16 cellular contexts compared by ENCODE assay signal in genomic region chr1:183251101-183251958, GRCh38.
DNase-seq lines count a peak whose midpoint lies in the region; ATAC-seq, FAIRE-seq and TF ChIP-seq lines count a peak whose summit lies in the region.
"Had no signal": no experiment of that assay in that cellular context is flagged by ENCODE, and none has a peak within 500 bp of the region (broad histone marks: within the 10 kb centered on the region; RNA-seq: fewer than 3 reads in every experiment).

No MANE protein-coding gene starts in this region.

- no peaks in the 10 kb centered on the region; the same call in 1 of the 3 replicates for H3K9me3 ChIP-seq in GM12878 (replicated peaks; ENCODE audit: control insufficient read depth, insufficient read depth, low read length)
- H3K9me3 ChIP-seq in mesenchymal stem cell (ENCODE audit: control insufficient read depth, low read length) = peaks cover 41% of the 10 kb centered on the region
- peaks cover 0 to 19% (median 7%) of the 10 kb centered on the region in 8 donors for H3K9me3 ChIP-seq in spleen
- H3K9me3 ChIP-seq: BE2C had no signal

- H3K14ac ChIP-seq in mesenchymal stem cell (ENCODE audit: low read length in 2 of 2) = peak overlapping the region in 1 of 2 experiments; percentile 26

- no peak overlapping the region for H3K9ac ChIP-seq in GM12878 (ENCODE audit: control insufficient read depth, insufficient read depth, low read length)
- no peak overlapping the region for H3K9ac ChIP-seq in mesenchymal stem cell (ENCODE audit: low read length)

- 70% methylated on average over 12 of the region's 12 CpGs for WGBS in GM12878 (ENCODE audit: insufficient coverage, insufficient replicate concordance, low lambda C conversion rate, missing lambda C conversion rate)
- 97% methylated on average over 10 of the region's 12 CpGs for WGBS in mesenchymal stem cell
- WGBS in spleen, 5 donors = 90 to 98% (median 92%) methylated on average over 12 of the region's 12 CpGs

- peak overlapping the region; percentile 36 for H2BK15ac ChIP-seq in mesenchymal stem cell (ENCODE audit: low read depth, poor library complexity, severe bottlenecking)

- no peaks in the 10 kb centered on the region for H4K20me1 ChIP-seq in GM12878 (ENCODE audit: control insufficient read depth, insufficient read depth)

- H3K27ac ChIP-seq in GM12878 (ENCODE audit: control insufficient read depth, insufficient read depth) (peak overlapping the region; percentile 43; the same call in 1 of the 2 replicates), mesenchymal stem cell (ENCODE audit: low read length, poor library complexity, severe bottlenecking) (no peak overlapping the region), spleen (no peak overlapping the region)
- H3K27ac ChIP-seq: A549 had no signal

- no peaks in the 10 kb centered on the region for H3K4me1 Mint-ChIP-seq in natural killer cell treated with Interleukin-12 subunit alpha and Interleukin-12 subunit beta and Interleukin-15 and Interleukin-18, amount 100 ng/mL, for 72 hours (ENCODE audit: low read depth in 2 of 2)

- TF ChIP-seq POLR2A in GM12878 (IDR thresholded peaks at IDR 0.05; ENCODE audit: low read depth, low read length) (no peak), spleen (IDR thresholded peaks at IDR 0.05) (no peak)

- H2AK5ac ChIP-seq in mesenchymal stem cell (ENCODE audit: low read length, severe bottlenecking) = no peak overlapping the region

- peaks cover 8 to 33% of the 10 kb centered on the region in 2 donors for H3K27me3 Mint-ChIP-seq in natural killer cell treated with Interleukin-12 subunit alpha and Interleukin-12 subunit beta and Interleukin-15 and Interleukin-18, amount 100 ng/mL, for 72 hours

- H3K36me3 ChIP-seq in GM12878 (ENCODE audit: control insufficient read depth in 2 of 2, insufficient read depth in 2 of 2, low read length in 1 of 2) = no peaks in the 10 kb centered on the region
- H3K36me3 ChIP-seq in mesenchymal stem cell (ENCODE audit: control insufficient read depth in 1 of 2, insufficient read depth in 2 of 2, low read depth in 1 of 2, low read length in 2 of 2) = peaks cover 0 to 7% of the 10 kb centered on the region in 2 experiments
- H3K36me3 ChIP-seq in spleen = no peaks in the 10 kb centered on the region
- H3K36me3 ChIP-seq: BE2C had no signal

- POLR2A ChIA-PET in GM12878 (lab: Charles Lee) = no interaction called here

- CTCF ChIA-PET in GM12878 (lab: Yijun Ruan, JAX) = interaction anchor here (1.8 kb wide), 1 partner anchor 21 kb away, joined by 4 read pairs; no protein-coding TSS in a partner anchor

- no peak overlapping the region for H2AFZ ChIP-seq in GM12878 (ENCODE audit: control insufficient read depth, low read depth, low read length)
- H2AFZ ChIP-seq in mesenchymal stem cell (ENCODE audit: low read depth, low read length) = no peak overlapping the region

- no peak overlapping the region for H3K4ac ChIP-seq in mesenchymal stem cell (ENCODE audit: low read depth in 1 of 2, low read length in 2 of 2)

- FAIRE-seq in GM12878 (lab: Jason Lieb, UNC) = no peak
- FAIRE-seq: A549 had no signal

- ATAC-seq in GM12878 = peak; percentile 64
- no peak for ATAC-seq in natural killer cell treated with Interleukin-12 subunit alpha and Interleukin-12 subunit beta and Interleukin-15 and Interleukin-18, amount 100 ng/mL, for 72 hours
- no peak for ATAC-seq in GM21529 (IDR thresholded peaks at IDR 0.05; ENCODE audit: unreplicated experiment)
- ATAC-seq in GM18868 (IDR thresholded peaks at IDR 0.05; ENCODE audit: unreplicated experiment) = no peak
- ATAC-seq: A549, SK-N-SH treated with all-trans-retinoic acid at 6 μM for 48 hours had no signal

- peak; percentile 26 for DNase-seq in GM13977 (ENCODE audit: low spot score)
- no peak for DNase-seq in GM12878 (ENCODE audit: low read depth, low spot score)
- no peak for DNase-seq in mesenchymal stem cell
- peak; percentile 50 for DNase-seq in spleen
- DNase-seq in natural killer cell treated with Interleukin-12 subunit alpha and Interleukin-12 subunit beta and Interleukin-15 and Interleukin-18, amount 100 ng/mL, for 72 hours (ENCODE audit: low spot score) = no peak
- DNase-seq: BE2C, EL, GOT3, KG1, NCI-H187, NCI-H446 treated with DMSO at 0.1 percent for 48 hours, NCI-H526 treated with DMSO at 0.1 percent for 48 hours had no signal

- no peaks in the 10 kb centered on the region for H3K36me3 Mint-ChIP-seq in natural killer cell treated with Interleukin-12 subunit alpha and Interleukin-12 subunit beta and Interleukin-15 and Interleukin-18, amount 100 ng/mL, for 72 hours

- H3K18ac ChIP-seq in mesenchymal stem cell (ENCODE audit: low read depth in 1 of 2, low read length in 2 of 2) = peak overlapping the region in 1 of 2 experiments; percentile 74

- H3K4me3 Mint-ChIP-seq in natural killer cell treated with Interleukin-12 subunit alpha and Interleukin-12 subunit beta and Interleukin-15 and Interleukin-18, amount 100 ng/mL, for 72 hours = no peak overlapping the region

- H3K79me2 ChIP-seq in GM12878 (ENCODE audit: control insufficient read depth, insufficient read depth, low read length) = no peaks in the 10 kb centered on the region

- peak overlapping the region; percentile 36 for H4K8ac ChIP-seq in mesenchymal stem cell (ENCODE audit: low read length)

- no peak for TF ChIP-seq RAD21 in GM12878 (IDR thresholded peaks at IDR 0.05; ENCODE audit: insufficient read depth, low read depth, low read length)

- no peak overlapping the region for H2BK120ac ChIP-seq in mesenchymal stem cell (ENCODE audit: low read depth, low read length)

- H3K4me3 ChIP-seq in GM12878 (no peak overlapping the region), mesenchymal stem cell (ENCODE audit: insufficient read depth in 1 of 2, low read depth in 1 of 2, low read length in 2 of 2) (no peak overlapping the region), spleen (no peak overlapping the region)
- H3K4me3 ChIP-seq: A549 had no signal

- H3K27ac Mint-ChIP-seq in natural killer cell treated with Interleukin-12 subunit alpha and Interleukin-12 subunit beta and Interleukin-15 and Interleukin-18, amount 100 ng/mL, for 72 hours = no peak overlapping the region

- peak overlapping the region; percentile 47 to 79 for H2BK12ac ChIP-seq in mesenchymal stem cell (ENCODE audit: low read length in 2 of 2)

- RAD21 ChIA-PET in GM12878 (lab: Charles Lee; ENCODE audit: unreplicated experiment) = interaction anchor here (0.7 kb wide), 1 partner anchor 19 kb away, joined by 3 read pairs; no protein-coding TSS in a partner anchor

- no peak for TF ChIP-seq EP300 in GM12878 (IDR thresholded peaks at IDR 0.05; ENCODE audit: borderline replicate concordance in 1 of 2, control insufficient read depth in 1 of 2, low read depth in 2 of 2, low read length in 2 of 2)

- no peak for TF ChIP-seq CTCF in GM13977 (IDR thresholded peaks at IDR 0.05; ENCODE audit: extremely low read depth, insufficient read depth, missing control alignments)
- no peak for TF ChIP-seq CTCF in GM12878 (IDR thresholded peaks at IDR 0.05 in 2 of 3, conservative IDR thresholded peaks at IDR 0.05 in 1 of 3; ENCODE audit: control insufficient read depth in 2 of 3, extremely low read depth in 1 of 3, insufficient read depth in 1 of 3, low read depth in 3 of 3, low read length in 3 of 3)
- TF ChIP-seq CTCF in spleen (IDR thresholded peaks at IDR 0.05 in 8 of 11, conservative IDR thresholded peaks at IDR 0.05 in 3 of 11) = no peak

- intact Hi-C loops in GM12878 (cut with micrococcal nuclease; ENCODE audit: unreplicated experiment) = no loop called here
- intact Hi-C loops in spleen (cut with DNase I; ENCODE audit: low total_unique reads) = no loop called here

- SMC1A ChIA-PET in GM12878 (lab: Charles Lee; ENCODE audit: uncharacterized antibody, unreplicated experiment) = interaction anchor here (1.0 to 1.5 kb wide), 6 partner anchors 17 to 280 kb away, joined by 3 to 6 read pairs (median 4); no protein-coding TSS in a partner anchor

- no TSS peak for BruUV-seq in GM12878 (replicated peaks; lab: Mats Ljungman, UMichigan)

- H3K4me2 ChIP-seq in GM12878 (ENCODE audit: control insufficient read depth, insufficient read depth) (no peak overlapping the region; the same call in 1 of the 2 replicates), mesenchymal stem cell (ENCODE audit: low read length, poor library complexity, severe bottlenecking) (no peak overlapping the region)
- H3K4me2 ChIP-seq: A549 had no signal

- H3K9me3 Mint-ChIP-seq in natural killer cell treated with Interleukin-12 subunit alpha and Interleukin-12 subunit beta and Interleukin-15 and Interleukin-18, amount 100 ng/mL, for 72 hours = no peaks in the 10 kb centered on the region

- H2BK5ac ChIP-seq in mesenchymal stem cell (ENCODE audit: low read depth, low read length, poor library complexity, severe bottlenecking) = no peak overlapping the region

- no peak overlapping the region for H3K23ac ChIP-seq in mesenchymal stem cell (ENCODE audit: low read length in 2 of 2)

- H4K91ac ChIP-seq in mesenchymal stem cell (ENCODE audit: low read length) = no peak overlapping the region

- H3K27me3 ChIP-seq in GM12878 (replicated peaks in 1 of 2; ENCODE audit: control insufficient read depth in 2 of 2, insufficient read depth in 2 of 2, low read length in 1 of 2) (no peaks in the 10 kb centered on the region), mesenchymal stem cell (ENCODE audit: control insufficient read depth in 1 of 2, insufficient read depth in 1 of 2, low read length in 2 of 2) (no peaks in the 10 kb centered on the region), spleen (replicated peaks in 1 of 7) (no peaks in the 10 kb centered on the region)
- H3K27me3 ChIP-seq: BE2C had no signal

- in situ Hi-C loops in GM13977 (cut with MboI; ENCODE audit: low pct_unique_long_range_greater_than_20kb, low sequenced_read_pairs, unreplicated experiment) = no loop called here
- in situ Hi-C loops in GM12878 (cut with MboI) = no loop called here

- H3K79me1 ChIP-seq in mesenchymal stem cell (replicated peaks; ENCODE audit: low read length, poor library complexity, severe bottlenecking) = no peaks in the 10 kb centered on the region

- peaks cover 7% of the 10 kb centered on the region; the same call in 1 of the 2 replicates for H3K4me1 ChIP-seq in GM12878 (ENCODE audit: control insufficient read depth, insufficient read depth, low read length)
- H3K4me1 ChIP-seq in mesenchymal stem cell (ENCODE audit: control insufficient read depth, insufficient read depth, low read depth, low read length) = no peaks in the 10 kb centered on the region
- no peaks in the 10 kb centered on the region for H3K4me1 ChIP-seq in spleen
- H3K4me1 ChIP-seq: BE2C had no signal

TF ChIP-seq in GM12878, 131 proteins besides CTCF, POLR2A, EP300 and RAD21 (continues in another document):
- peak; percentile 24 for TF ChIP-seq BCL3 (IDR thresholded peaks at IDR 0.05; ENCODE audit: borderline replicate concordance, insufficient read depth, low read depth, low read length, poor library complexity, severe bottlenecking)

Comparison
In these comparisons a context has a peak if more than half of its experiments do, and no peak if none do; other contexts are left out.
1. DNase-seq: peak in GM13977 (single experiment) and spleen (single experiment); none in GM12878 (single experiment), mesenchymal stem cell (single experiment) and natural killer cell treated with Interleukin-12 subunit alpha and Interleukin-12 subunit beta and Interleukin-15 and Interleukin-18, amount 100 ng/mL, for 72 hours (single experiment).